Comparison of ENCODE assay signal across 20 cellular contexts in the genomic region with DNA sequence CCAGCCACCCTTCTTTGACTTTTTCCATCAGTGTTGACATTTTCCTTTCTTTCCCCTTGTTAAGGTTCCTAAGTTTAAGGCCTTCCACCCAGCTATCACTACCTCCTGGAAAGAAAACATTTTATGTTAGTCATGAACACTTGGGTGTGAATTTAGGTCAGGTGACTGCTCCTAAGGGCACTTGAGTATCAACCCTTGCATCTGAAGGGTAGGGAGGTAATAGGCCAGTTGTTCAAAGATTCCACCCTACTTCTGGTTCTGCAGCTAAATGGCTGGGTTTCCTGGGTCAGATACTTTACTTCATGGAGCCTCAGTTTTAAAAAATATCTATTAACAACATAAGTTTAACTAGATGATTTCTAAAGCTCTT. TPM values are rescaled to one million over a fixed set of nuclear protein-coding genes. Genes with fewer than 3 reads are reported as not detected.
DNase-seq lines count a peak whose midpoint lies in the region; ATAC-seq and TF ChIP-seq lines count a peak whose summit lies in the region.
"Had no signal": no experiment of that assay in that cellular context is flagged by ENCODE, and none has a peak within 500 bp of the region (broad histone marks: within the 10 kb centered on the region; RNA-seq: fewer than 3 reads in every experiment).

No MANE protein-coding gene starts in this region.

- TF ChIP-seq RAD21 in SK-N-SH (IDR thresholded peaks at IDR 0.05; ENCODE audit: low read length): no peak

- H3K9me2 ChIP-seq in SK-N-SH: no peaks in the 10 kb centered on the region

- CTCF ChIA-PET in SK-N-SH (lab: Yijun Ruan, JAX): interaction anchor here (2.4 to 4.7 kb wide), 2 partner anchors 12 to 355 kb away, joined by 13 to 42 read pairs; no protein-coding TSS in a partner anchor

- ATAC-seq in SK-N-SH treated with all-trans-retinoic acid at 6 μM for 48 hours (no peak), HG02678 (IDR thresholded peaks at IDR 0.05; ENCODE audit: unreplicated experiment) (no peak), right lobe of liver (no peak), GM21528 (IDR thresholded peaks at IDR 0.05; ENCODE audit: low FRiP score, unreplicated experiment) (no peak)

- 0 out of 2 replicates have a peak overlapping the region, but pooled peaks have one; percentile 5 for H3K4me2 ChIP-seq in SK-N-SH
- H3K4me2 ChIP-seq in parathyroid adenoma (ENCODE audit: low read length): no peak overlapping the region

- H3K79me2 ChIP-seq in SK-N-SH (ENCODE audit: insufficient read depth) (no peaks in the 10 kb centered on the region), parathyroid adenoma (no peaks in the 10 kb centered on the region)

- H3K27me3 ChIP-seq in SK-N-SH (ENCODE audit: insufficient read depth): no peaks in the 10 kb centered on the region
- no peaks in the 10 kb centered on the region for H3K27me3 ChIP-seq in parathyroid adenoma (ENCODE audit: control insufficient read depth, insufficient read depth, low read length)
- H3K27me3 ChIP-seq in tibial nerve: no peaks in the 10 kb centered on the region
- H3K27me3 ChIP-seq in right lobe of liver: no peaks in the 10 kb centered on the region
- H3K27me3 ChIP-seq: body of pancreas had no signal

- H3K4me1 ChIP-seq in SK-N-SH (ENCODE audit: control insufficient read depth in 1 of 2, insufficient read depth in 2 of 2, low read depth in 1 of 2, low read length in 1 of 2) (no peaks in the 10 kb centered on the region; a peak in 1 of 4 replicates), parathyroid adenoma (no peaks in the 10 kb centered on the region), tibial nerve (peaks cover 0 to 52% (median 2%) of the 10 kb centered on the region in 4 donors), right lobe of liver (no peaks in the 10 kb centered on the region)
- H3K4me1 ChIP-seq: body of pancreas had no signal

- H3K27ac ChIP-seq in SK-N-SH (ENCODE audit: low read depth in 2 of 2, low read length in 1 of 2) (peak overlapping the region in 1 of 2 experiments; percentile 20; a peak in 1 of 4 replicates), parathyroid adenoma (peak overlapping the region; percentile 54), tibial nerve (peak overlapping the region; percentile 45 to 81 (median 69)), right lobe of liver (no peak overlapping the region)

- DNase-seq in SK-N-SH: no peak
- peak; percentile 26 for DNase-seq in amniotic epithelial cell (ENCODE audit: low read depth)
- no peak for DNase-seq in tibial nerve (ENCODE audit: low spot score in 2 of 2)
- DNase-seq in right lobe of liver: no peak
- DNase-seq: ACHN; activated CD4-positive, CD25-positive, alpha-beta regulatory T cell; activated CD8-positive, alpha-beta memory T cell treated with anti-CD3 and anti-CD28 coated beads for 24 hours; activated T-cell treated with anti-CD3 and anti-CD28 coated beads, Interleukin-2, amount 50 U/mL, for 72 hours; GF-D8; kidney glomerular epithelial cell; NCI-H1105 treated with DMSO at 0.1 percent for 48 hours; NCI-H82; stimulated activated CD4-positive, alpha-beta T cell treated with anti-CD3 and anti-CD28 coated beads, Interleukin-15, amount 100 ng/mL, for 24 hours had no signal

- no peaks in the 10 kb centered on the region for H3F3A ChIP-seq in SK-N-SH (replicated peaks; ENCODE audit: insufficient read depth)

- no peak overlapping the region; the same call in 1 of the 2 replicates for H2AFZ ChIP-seq in SK-N-SH (ENCODE audit: low read depth)
- no peak overlapping the region for H2AFZ ChIP-seq in parathyroid adenoma

- no peaks in the 10 kb centered on the region for H4K20me1 ChIP-seq in SK-N-SH (ENCODE audit: insufficient read depth)

- TF ChIP-seq CTCF in SK-N-SH (IDR thresholded peaks at IDR 0.05) (no peak), parathyroid adenoma (IDR thresholded peaks at IDR 0.05) (no peak), tibial nerve (IDR thresholded peaks at IDR 0.05) (no peak), right lobe of liver (IDR thresholded peaks at IDR 0.05) (no peak)

- intact Hi-C loops in right lobe of liver (cut with DNase I): no loop called here

- POLR2A ChIA-PET in SK-N-SH (lab: Yijun Ruan, JAX): no interaction called here

- H3K36me3 ChIP-seq in SK-N-SH (replicated peaks in 1 of 2; ENCODE audit: control insufficient read depth in 1 of 2, insufficient read depth in 2 of 2, low read length in 1 of 2) (no peaks in the 10 kb centered on the region), parathyroid adenoma (ENCODE audit: control insufficient read depth, insufficient read depth, low read length) (no peaks in the 10 kb centered on the region), tibial nerve (no peaks in the 10 kb centered on the region), right lobe of liver (no peaks in the 10 kb centered on the region)

- TF ChIP-seq EP300 in SK-N-SH (IDR thresholded peaks at IDR 0.05; ENCODE audit: borderline replicate concordance in 1 of 2, low read depth in 1 of 2, low read length in 1 of 2): no peak
- TF ChIP-seq EP300 in tibial nerve (IDR thresholded peaks at IDR 0.05): no peak

- no peaks in the 10 kb centered on the region for H3K9me3 ChIP-seq in SK-N-SH
- no peaks in the 10 kb centered on the region for H3K9me3 ChIP-seq in parathyroid adenoma (ENCODE audit: control insufficient read depth, low read length)
- H3K9me3 ChIP-seq in tibial nerve: no peaks in the 10 kb centered on the region
- no peaks in the 10 kb centered on the region for H3K9me3 ChIP-seq in right lobe of liver
- H3K9me3 ChIP-seq: body of pancreas had no signal

- H3K4me3 ChIP-seq in SK-N-SH (ENCODE audit: low read depth in 2 of 2, low read length in 1 of 2) (no peak overlapping the region), parathyroid adenoma (ENCODE audit: low read depth, low read length) (no peak overlapping the region), tibial nerve (no peak overlapping the region), right lobe of liver (no peak overlapping the region)
- H3K4me3 ChIP-seq: body of pancreas, coronary artery had no signal

- H3K9ac ChIP-seq in SK-N-SH (no peak overlapping the region), parathyroid adenoma (no peak overlapping the region)

- TF ChIP-seq POLR2A in tibial nerve (IDR thresholded peaks at IDR 0.05) (no peak), right lobe of liver (IDR thresholded peaks at IDR 0.05) (no peak)

TF ChIP-seq in SK-N-SH, 30 proteins besides CTCF, POLR2A, EP300 and RAD21 (continues in another document):
- no peak for TF ChIP-seq ELF1 (IDR thresholded peaks at IDR 0.05)
- no peak for TF ChIP-seq GABPA (IDR thresholded peaks at IDR 0.05; ENCODE audit: low read depth)
- TF ChIP-seq POLR2AphosphoS5 (IDR thresholded peaks at IDR 0.05; ENCODE audit: low read depth, low read length): no peak
- TF ChIP-seq RFX5 (IDR thresholded peaks at IDR 0.05; ENCODE audit: low read length): no peak
- TF ChIP-seq SMC3 (IDR thresholded peaks at IDR 0.05; ENCODE audit: low read depth, low read length): no peak
- TF ChIP-seq TAF1 (IDR thresholded peaks at IDR 0.05; ENCODE audit: borderline replicate concordance, low read depth, low read length): no peak
- no peak for TF ChIP-seq RXRA (IDR thresholded peaks at IDR 0.05; ENCODE audit: borderline replicate concordance, low read depth)
- no peak for TF ChIP-seq EZH2phosphoT487 (IDR thresholded peaks at IDR 0.05; ENCODE audit: borderline replicate concordance, low read depth)

TF ChIP-seq in SK-N-SH treated with all-trans-retinoic acid at 6 μM for 48 hours, 23 proteins besides CTCF, POLR2A, EP300 and RAD21:
- TF ChIP-seq GLIS3 (CRISPR knock-in tag; IDR thresholded peaks at IDR 0.05) (no peak), ISL1 (CRISPR knock-in tag; IDR thresholded peaks at IDR 0.05) (no peak), TCF4 (CRISPR knock-in tag; IDR thresholded peaks at IDR 0.05; ENCODE audit: borderline replicate concordance) (no peak), ZC3H10 (CRISPR knock-in tag; IDR thresholded peaks at IDR 0.05) (no peak), RARB (CRISPR knock-in tag; IDR thresholded peaks at IDR 0.05) (no peak)
- TF ChIP-seq, protein P1, sequence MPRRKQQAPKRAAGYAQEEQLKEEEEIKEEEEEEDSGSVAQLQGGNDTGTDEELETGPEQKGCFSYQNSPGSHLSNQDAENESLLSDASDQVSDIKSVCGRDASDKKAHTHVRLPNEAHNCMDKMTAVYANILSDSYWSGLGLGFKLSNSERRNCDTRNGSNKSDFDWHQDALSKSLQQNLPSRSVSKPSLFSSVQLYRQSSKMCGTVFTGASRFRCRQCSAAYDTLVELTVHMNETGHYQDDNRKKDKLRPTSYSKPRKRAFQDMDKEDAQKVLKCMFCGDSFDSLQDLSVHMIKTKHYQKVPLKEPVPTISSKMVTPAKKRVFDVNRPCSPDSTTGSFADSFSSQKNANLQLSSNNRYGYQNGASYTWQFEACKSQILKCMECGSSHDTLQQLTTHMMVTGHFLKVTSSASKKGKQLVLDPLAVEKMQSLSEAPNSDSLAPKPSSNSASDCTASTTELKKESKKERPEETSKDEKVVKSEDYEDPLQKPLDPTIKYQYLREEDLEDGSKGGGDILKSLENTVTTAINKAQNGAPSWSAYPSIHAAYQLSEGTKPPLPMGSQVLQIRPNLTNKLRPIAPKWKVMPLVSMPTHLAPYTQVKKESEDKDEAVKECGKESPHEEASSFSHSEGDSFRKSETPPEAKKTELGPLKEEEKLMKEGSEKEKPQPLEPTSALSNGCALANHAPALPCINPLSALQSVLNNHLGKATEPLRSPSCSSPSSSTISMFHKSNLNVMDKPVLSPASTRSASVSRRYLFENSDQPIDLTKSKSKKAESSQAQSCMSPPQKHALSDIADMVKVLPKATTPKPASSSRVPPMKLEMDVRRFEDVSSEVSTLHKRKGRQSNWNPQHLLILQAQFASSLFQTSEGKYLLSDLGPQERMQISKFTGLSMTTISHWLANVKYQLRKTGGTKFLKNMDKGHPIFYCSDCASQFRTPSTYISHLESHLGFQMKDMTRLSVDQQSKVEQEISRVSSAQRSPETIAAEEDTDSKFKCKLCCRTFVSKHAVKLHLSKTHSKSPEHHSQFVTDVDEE (CRISPR knock-in tag; IDR thresholded peaks at IDR 0.05): no peak
- TF ChIP-seq, protein P2, sequence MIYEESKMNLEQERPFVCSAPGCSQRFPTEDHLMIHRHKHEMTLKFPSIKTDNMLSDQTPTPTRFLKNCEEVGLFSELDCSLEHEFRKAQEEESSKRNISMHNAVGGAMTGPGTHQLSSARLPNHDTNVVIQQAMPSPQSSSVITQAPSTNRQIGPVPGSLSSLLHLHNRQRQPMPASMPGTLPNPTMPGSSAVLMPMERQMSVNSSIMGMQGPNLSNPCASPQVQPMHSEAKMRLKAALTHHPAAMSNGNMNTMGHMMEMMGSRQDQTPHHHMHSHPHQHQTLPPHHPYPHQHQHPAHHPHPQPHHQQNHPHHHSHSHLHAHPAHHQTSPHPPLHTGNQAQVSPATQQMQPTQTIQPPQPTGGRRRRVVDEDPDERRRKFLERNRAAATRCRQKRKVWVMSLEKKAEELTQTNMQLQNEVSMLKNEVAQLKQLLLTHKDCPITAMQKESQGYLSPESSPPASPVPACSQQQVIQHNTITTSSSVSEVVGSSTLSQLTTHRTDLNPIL (CRISPR knock-in tag; IDR thresholded peaks at IDR 0.05; ENCODE audit: low read depth): no peak

RNA-seq across cellular contexts. Expression of a gene that starts 49.1 kb away (rescaled TPM):
- 55.9 and 56.0 TPM in 2 replicates for polyA plus RNA-seq in SK-N-SH (2012; rRNA removed)
- 66.3 and 68.7 TPM in 2 replicates for polyA plus RNA-seq in SK-N-SH (2012; cell fraction: cytosol; rRNA removed)
- polyA plus RNA-seq in SK-N-SH (2012; cell fraction: nucleus; rRNA removed): 57.5 and 94.9 TPM in 2 replicates
- total RNA-seq in tibial nerve (10 to 100 TPM; 33.1 to 97.5 (median 42.8) TPM), right lobe of liver (10 to 100 TPM in 5 of 6 experiments, 1 to 10 TPM in 1; 3.9 to 44.8 (median 12.2) TPM)
- polyA plus RNA-seq: CD14-positive monocyte had no signal

Comparison
In these comparisons a context has a peak if more than half of its experiments do, and no peak if none do; other contexts are left out.
1. H3K27ac ChIP-seq: peak in parathyroid adenoma (single experiment) and tibial nerve (4 of 4); none in right lobe of liver (0 of 3).